ENCODE assay signal across 20 cellular contexts in the genomic region with DNA sequence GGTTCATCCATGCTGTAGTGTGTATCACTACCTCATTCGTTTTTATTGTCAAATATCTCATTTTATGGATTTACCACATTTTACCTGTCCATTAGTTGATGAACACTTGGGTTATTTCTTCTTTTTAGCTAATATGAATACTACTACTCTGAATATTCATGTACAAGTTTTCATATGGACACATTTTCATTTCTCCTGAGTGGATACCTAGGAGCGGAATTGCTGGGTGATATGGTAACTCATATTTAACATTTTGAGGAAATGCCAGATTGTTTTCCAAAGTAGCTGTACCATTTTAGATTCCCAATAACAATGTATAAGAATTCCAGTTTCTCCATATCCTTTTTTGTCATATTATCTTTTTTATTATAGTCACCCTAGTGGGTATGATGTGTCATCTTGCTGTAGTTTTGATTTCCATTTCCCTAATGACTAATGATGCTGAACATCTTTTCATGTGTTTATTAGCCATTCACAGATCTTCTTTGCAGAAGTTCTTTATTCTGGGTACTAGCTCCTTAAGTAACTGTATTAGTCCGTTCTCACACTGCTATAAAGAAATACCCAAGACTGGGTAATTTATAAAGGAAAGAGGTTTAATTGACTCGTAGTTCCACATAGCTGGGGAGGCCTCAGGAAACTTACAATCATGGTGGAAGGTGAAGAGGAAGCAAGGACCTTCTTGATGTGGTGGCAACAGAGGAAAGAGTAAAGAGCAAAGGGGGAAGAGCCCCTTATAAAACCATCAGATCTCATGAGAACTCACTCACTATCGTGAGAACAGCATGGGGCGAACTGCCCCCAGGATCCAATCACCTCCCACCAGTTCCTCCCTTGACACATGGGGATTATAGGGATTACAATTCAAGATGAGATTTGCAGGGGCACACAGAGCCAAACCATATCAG. TPM values are rescaled to one million over a fixed set of nuclear protein-coding genes. Genes with fewer than 3 reads are reported as not detected.
DNase-seq lines count a peak whose midpoint lies in the region; ATAC-seq, FAIRE-seq and TF ChIP-seq lines count a peak whose summit lies in the region.
"Had no signal": no experiment of that assay in that cellular context is flagged by ENCODE, and none has a peak within 500 bp of the region (broad histone marks: within the 10 kb centered on the region; RNA-seq: fewer than 3 reads in every experiment).

No MANE protein-coding gene starts in this region.

- H3K27me3 ChIP-seq in PC-3 (ENCODE audit: low read length): no peaks in the 10 kb centered on the region
- no peaks in the 10 kb centered on the region for H3K27me3 ChIP-seq in endothelial cell of umbilical vein (ENCODE audit: control insufficient read depth in 2 of 2, insufficient read depth in 2 of 2, low read length in 2 of 2)
- H3K27me3 ChIP-seq: SJCRH30 had no signal

- no peaks in the 10 kb centered on the region for H3K27me3 Mint-ChIP-seq in activated T-cell treated with anti-CD3 and anti-CD28 coated beads, Interleukin-2, amount 50 U/mL, for 24 hours
- H3K27me3 Mint-ChIP-seq: IgD-negative memory B cell had no signal

- H2AFZ ChIP-seq in PC-3 (ENCODE audit: low read length) (no peak overlapping the region), endothelial cell of umbilical vein (ENCODE audit: low read depth, low read length) (no peak overlapping the region)

- BruUV-seq in PC-3 (replicated peaks; lab: Mats Ljungman, UMichigan) (no TSS peak), endothelial cell of umbilical vein (replicated peaks; lab: Mats Ljungman, UMichigan) (no TSS peak)

- no peak for DNase-seq in activated T-cell treated with anti-CD3 and anti-CD28 coated beads, Interleukin-2, amount 50 U/mL, for 24 hours
- no peak for DNase-seq in activated T-cell treated with anti-CD3 and anti-CD28 coated beads, Interleukin-2, amount 50 U/mL, for 48 hours
- peak; percentile 58 for DNase-seq in ELR (ENCODE audit: low read depth)
- no peak for DNase-seq in PC-3
- no peak for DNase-seq in endothelial cell of umbilical vein (ENCODE audit: low read depth, low spot score)
- DNase-seq in nucleus accumbens (lab: John Stamatoyannopoulos, UW): no peak
- no peak for DNase-seq in effector CD8-positive, alpha-beta T cell (lab: John Stamatoyannopoulos, UW)
- DNase-seq: DMS 273 treated with DMSO at 0.1 percent for 48 hours; H9; NCI-H1105 treated with DMSO at 0.1 percent for 48 hours; NCI-H1930; NCI-H526 treated with DMSO at 0.1 percent for 48 hours; NK-92 treated with Interleukin-12 subunit alpha and Interleukin-12 subunit beta, amount 100 ng/mL, for 24 hours; SJCRH30 had no signal

- H3K79me2 ChIP-seq in PC-3 (ENCODE audit: low read length): peaks cover 48% of the 10 kb centered on the region
- H3K79me2 ChIP-seq in endothelial cell of umbilical vein (ENCODE audit: control insufficient read depth, insufficient read depth, low read length): peaks cover 14% of the 10 kb centered on the region

- no peaks in the 10 kb centered on the region for H3K9me1 ChIP-seq in endothelial cell of umbilical vein (replicated peaks; ENCODE audit: control insufficient read depth, extremely low read depth, insufficient read depth, low read length)

- H3K4me1 ChIP-seq in PC-3 (ENCODE audit: insufficient read depth, low read length): peaks cover 14% of the 10 kb centered on the region
- no peaks in the 10 kb centered on the region for H3K4me1 ChIP-seq in endothelial cell of umbilical vein (ENCODE audit: control insufficient read depth, extremely low read depth, insufficient read depth, low read length)
- H3K4me1 ChIP-seq: A549, SJCRH30 had no signal

- peak overlapping the region; percentile 87 for H3K27ac Mint-ChIP-seq in activated T-cell treated with anti-CD3 and anti-CD28 coated beads, Interleukin-2, amount 50 U/mL, for 24 hours
- H3K27ac Mint-ChIP-seq: IgD-negative memory B cell had no signal

- CTCF ChIA-PET in PC-3 (lab: Charles Lee) (no interaction called here), endothelial cell of umbilical vein (lab: Charles Lee) (no interaction called here)

- H4K20me1 ChIP-seq in PC-3 (ENCODE audit: low read length) (0 out of 2 replicates have a peak, but pooled peaks cover 5% of the 10 kb centered on the region), endothelial cell of umbilical vein (replicated peaks; ENCODE audit: control insufficient read depth, extremely low read depth, insufficient read depth, low read length) (no peaks in the 10 kb centered on the region)

- H3K9me2 ChIP-seq in PC-3 (replicated peaks; ENCODE audit: low read length): no peaks in the 10 kb centered on the region

- peak overlapping the region; percentile 3 for H3K4me3 Mint-ChIP-seq in activated T-cell treated with anti-CD3 and anti-CD28 coated beads, Interleukin-2, amount 50 U/mL, for 24 hours
- H3K4me3 Mint-ChIP-seq: H9, IgD-negative memory B cell had no signal

- H3K9ac ChIP-seq in PC-3 (ENCODE audit: low read length) (no peak overlapping the region), endothelial cell of umbilical vein (replicated peaks; ENCODE audit: extremely low read depth, insufficient read depth, low read length) (no peak overlapping the region)

- intact Hi-C loops in PC-3 (cut with micrococcal nuclease) (no loop called here), endothelial cell of umbilical vein (cut with micrococcal nuclease) (no loop called here)

- POLR2A ChIA-PET in PC-3 (lab: Charles Lee; ENCODE audit: unreplicated experiment) (interaction anchor here (0.6 kb wide), 1 partner anchor 194 kb away, joined by 14 read pairs; no protein-coding TSS in a partner anchor), endothelial cell of umbilical vein (lab: Charles Lee) (no interaction called here)

- no peaks in the 10 kb centered on the region for H3F3A ChIP-seq in PC-3 (ENCODE audit: low read length, unreplicated experiment)

- H3K36me3 Mint-ChIP-seq in activated T-cell treated with anti-CD3 and anti-CD28 coated beads, Interleukin-2, amount 50 U/mL, for 24 hours (ENCODE audit: low read depth): peaks cover 64% of the 10 kb centered on the region

- H3K4me3 ChIP-seq in PC-3 (ENCODE audit: low read length) (no peak overlapping the region), endothelial cell of umbilical vein (replicated peaks in 1 of 3; ENCODE audit: insufficient read depth in 1 of 3, low read depth in 1 of 3, low read length in 3 of 3) (no peak overlapping the region)
- H3K4me3 ChIP-seq: A549, SJCRH30 had no signal

- H3K9me3 Mint-ChIP-seq in activated T-cell treated with anti-CD3 and anti-CD28 coated beads, Interleukin-2, amount 50 U/mL, for 24 hours: no peaks in the 10 kb centered on the region
- H3K9me3 Mint-ChIP-seq: H9 had no signal

- TF ChIP-seq POLR2A in endothelial cell of umbilical vein (IDR thresholded peaks at IDR 0.05; ENCODE audit: low read depth, low read length): no peak

- H3K9me3 ChIP-seq in PC-3 (ENCODE audit: low read length) (no peaks in the 10 kb centered on the region), endothelial cell of umbilical vein (replicated peaks; ENCODE audit: control insufficient read depth, insufficient read depth, low read length) (no peaks in the 10 kb centered on the region)
- H3K9me3 ChIP-seq: A549 had no signal

- H3K27ac ChIP-seq in PC-3 (ENCODE audit: low read length) (peak overlapping the region; percentile 37), endothelial cell of umbilical vein (ENCODE audit: insufficient read depth, low read depth, low read length) (no peak overlapping the region)
- H3K27ac ChIP-seq: A549, C4-2B, HL-60, SJCRH30 had no signal

- TF ChIP-seq CTCF in PC-3 (conservative IDR thresholded peaks at IDR 0.05; ENCODE audit: low read depth, low read length) (no peak), endothelial cell of umbilical vein (IDR thresholded peaks at IDR 0.05; ENCODE audit: extremely low read depth in 1 of 2, insufficient read depth in 1 of 2, low read depth in 1 of 2, low read length in 2 of 2) (no peak)

- FAIRE-seq in endothelial cell of umbilical vein (lab: Jason Lieb, UNC): no peak
- FAIRE-seq: A549, HTR-8/SVneo had no signal

- ATAC-seq in PC-3 (0 out of 2 replicates have a peak, but pooled peaks have one; percentile 15), HG02759 (IDR thresholded peaks at IDR 0.05; ENCODE audit: unreplicated experiment) (no peak)
- ATAC-seq: A549 had no signal

- H3K4me2 ChIP-seq in PC-3 (ENCODE audit: low read length) (no peak overlapping the region), endothelial cell of umbilical vein (ENCODE audit: insufficient read depth, low read length) (no peak overlapping the region)
- H3K4me2 ChIP-seq: A549 had no signal

- dilution Hi-C loops in endothelial cell of umbilical vein (cut with MboI; ENCODE audit: extremely low pct_ligation_motif_present, low sequenced_read_pairs): no loop called here

- H3K4me1 Mint-ChIP-seq in activated T-cell treated with anti-CD3 and anti-CD28 coated beads, Interleukin-2, amount 50 U/mL, for 24 hours (ENCODE audit: low read depth): peaks cover 32% of the 10 kb centered on the region

- H3K36me3 ChIP-seq in PC-3 (ENCODE audit: low read depth, low read length) (peaks cover 18% of the 10 kb centered on the region; the same call in 1 of the 2 replicates), endothelial cell of umbilical vein (ENCODE audit: control insufficient read depth in 2 of 2, extremely low read depth in 1 of 2, insufficient read depth in 2 of 2, low read length in 2 of 2) (peaks cover 0 to 1% of the 10 kb centered on the region in 2 experiments)

TF ChIP-seq in endothelial cell of umbilical vein, 7 proteins besides CTCF, POLR2A, EP300 and RAD21:
- TF ChIP-seq GATA2 (IDR thresholded peaks at IDR 0.05; ENCODE audit: insufficient read depth, insufficient read length, low read depth, low read length): no peak
- peak; percentile 23 for TF ChIP-seq FOS (IDR thresholded peaks at IDR 0.05; ENCODE audit: borderline replicate concordance, insufficient read depth, low read length)

RNA-seq across cellular contexts. Expression of a gene that starts 11.9 kb away (rescaled TPM):
- total RNA-seq in PC-3 (2014; rRNA removed) (18.3 and 29.5 TPM in 2 replicates), endothelial cell of umbilical vein (22.1 and 22.5 TPM in 2 replicates)
- 7.1 and 8.5 TPM in 2 replicates for polyA plus RNA-seq in endothelial cell of umbilical vein
- polyA plus RNA-seq in endothelial cell of umbilical vein (2011; cell fraction: cytosol; rRNA removed): 7.3 and 8.5 TPM in 2 replicates
- 42.1 and 45.8 TPM in 2 replicates for polyA plus RNA-seq in endothelial cell of umbilical vein (2011; cell fraction: nucleus; rRNA removed)
- 6.1 and 6.6 TPM in 2 replicates for polyA plus RNA-seq in endothelial cell of umbilical vein (2012)
- polyA minus RNA-seq in endothelial cell of umbilical vein: 26.3 and 28.0 TPM in 2 replicates
- polyA minus RNA-seq in endothelial cell of umbilical vein (2011; cell fraction: cytosol; rRNA and poly(A)+ RNA removed): 3.9 TPM
- polyA minus RNA-seq in endothelial cell of umbilical vein (2011; cell fraction: nucleus; rRNA and poly(A)+ RNA removed): 44.0 and 55.4 TPM in 2 replicates
